Comparison of ENCODE assay signal across 17 cellular contexts in the genomic region with DNA sequence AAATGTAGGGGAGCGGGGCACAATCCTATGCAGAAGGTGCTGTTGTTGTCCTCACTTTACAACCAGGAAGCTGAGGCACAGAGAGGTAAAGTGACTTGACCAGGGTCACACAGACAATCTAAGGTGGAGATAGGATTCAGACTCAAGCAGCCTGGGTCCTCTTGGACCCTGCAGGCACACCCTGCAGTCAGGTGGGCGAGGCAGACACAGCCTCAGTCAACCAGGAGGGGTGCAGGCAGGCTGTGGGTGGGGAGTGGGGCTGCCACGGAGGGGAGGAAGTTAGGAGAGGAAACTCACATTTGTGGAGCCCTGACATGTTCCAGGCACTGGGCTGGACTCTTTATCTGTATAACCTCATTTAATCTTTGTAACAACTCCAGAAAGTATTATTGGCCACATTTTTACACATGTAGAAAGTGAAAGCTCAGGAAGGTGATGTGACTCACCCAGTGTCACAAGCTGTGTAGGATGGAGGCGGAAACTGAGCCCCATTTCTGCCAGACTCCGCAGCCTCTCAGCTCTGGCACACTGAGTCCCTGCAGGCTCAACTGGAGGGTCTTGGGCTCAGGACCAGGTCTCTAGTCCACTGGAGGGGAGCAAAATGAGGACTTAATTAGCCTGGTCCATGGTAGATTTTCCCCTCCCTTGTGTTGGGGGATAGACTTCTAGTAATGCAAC. TPM values are rescaled to one million over a fixed set of nuclear protein-coding genes. Genes with fewer than 3 reads are reported as not detected.
A peak's percentile ranks its signal among the peaks of the same experiment; 100 is the strongest.
DNase-seq lines count a peak whose midpoint lies in the region; ATAC-seq and TF ChIP-seq lines count a peak whose summit lies in the region.
"Had no signal": no experiment of that assay in that cellular context is flagged by ENCODE, and none has a peak within 500 bp of the region (broad histone marks: within the 10 kb centered on the region; RNA-seq: fewer than 3 reads in every experiment).

No MANE protein-coding gene starts in this region.

- peak; percentile 48 for DNase-seq in activated naive CD4-positive, alpha-beta T cell treated with Interleukin-2 at 50 U/mL for 16 hours
- DNase-seq in activated naive CD4-positive, alpha-beta T cell (lab: John Stamatoyannopoulos, UW): no peak
- DNase-seq in activated T-cell treated with anti-CD3 and anti-CD28 coated beads, Interleukin-2, amount 50 U/mL, for 4 hours: no peak
- DNase-seq in mucosa of descending colon: no peak
- peak; percentile 3 to 41 for DNase-seq in stimulated activated naive CD8-positive, alpha-beta T cell treated with anti-CD3 and anti-CD28 coated beads, Interleukin-15, amount 100 ng/mL, for 72 hours
- no peak for DNase-seq in NCI-H1694 (lab: John Stamatoyannopoulos, UW)
- DNase-seq: adrenal gland, EL, endodermal cell, MG63, NCI-H526, substantia nigra had no signal

- H3K27ac Mint-ChIP-seq in stimulated activated naive CD8-positive, alpha-beta T cell treated with anti-CD3 and anti-CD28 coated beads, Interleukin-15, amount 100 ng/mL, for 72 hours: peak overlapping the region in 1 of 2 donors; percentile 64
- H3K27ac Mint-ChIP-seq: endodermal cell, mesothelial cell of epicardium had no signal

- no peak overlapping the region for H3K4me3 ChIP-seq in mucosa of descending colon
- H3K4me3 ChIP-seq: adrenal gland, MG63, right atrium auricular region had no signal

- peaks cover 15% of the 10 kb centered on the region for H3K9me3 Mint-ChIP-seq in activated T-cell treated with anti-CD3 and anti-CD28 coated beads, Interleukin-2, amount 50 U/mL, for 4 hours
- H3K9me3 Mint-ChIP-seq in stimulated activated naive CD8-positive, alpha-beta T cell treated with anti-CD3 and anti-CD28 coated beads, Interleukin-15, amount 100 ng/mL, for 72 hours: peaks cover 14 to 28% of the 10 kb centered on the region in 2 donors

- peak overlapping the region; percentile 61 for H3K4me3 Mint-ChIP-seq in activated T-cell treated with anti-CD3 and anti-CD28 coated beads, Interleukin-2, amount 50 U/mL, for 4 hours
- H3K4me3 Mint-ChIP-seq in stimulated activated naive CD8-positive, alpha-beta T cell treated with anti-CD3 and anti-CD28 coated beads, Interleukin-15, amount 100 ng/mL, for 72 hours: peak overlapping the region; percentile 63 to 68
- H3K4me3 Mint-ChIP-seq: endodermal cell, mesothelial cell of epicardium had no signal

- intact Hi-C loops in mucosa of descending colon (cut with DNase I, micrococcal nuclease): no loop called here

- no peaks in the 10 kb centered on the region for H3K36me3 ChIP-seq in mucosa of descending colon (ENCODE audit: low read depth)
- H3K36me3 ChIP-seq: adrenal gland, MG63, right atrium auricular region had no signal

- peaks cover 12% of the 10 kb centered on the region for H3K27me3 Mint-ChIP-seq in activated T-cell treated with anti-CD3 and anti-CD28 coated beads, Interleukin-2, amount 50 U/mL, for 4 hours (ENCODE audit: low read depth)
- H3K27me3 Mint-ChIP-seq in stimulated activated naive CD8-positive, alpha-beta T cell treated with anti-CD3 and anti-CD28 coated beads, Interleukin-15, amount 100 ng/mL, for 72 hours: peaks cover 41% of the 10 kb centered on the region

- peaks cover 2% of the 10 kb centered on the region for H3K9me3 ChIP-seq in mucosa of descending colon
- H3K9me3 ChIP-seq: MG63 had no signal

- ATAC-seq in activated T-cell treated with anti-CD3 and anti-CD28 coated beads, Interleukin-2, amount 50 U/mL, for 4 hours: peak; percentile 92 to 95
- peak; percentile 45 for ATAC-seq in mucosa of descending colon
- peak; percentile 95 for ATAC-seq in stimulated activated naive CD8-positive, alpha-beta T cell treated with anti-CD3 and anti-CD28 coated beads, Interleukin-15, amount 100 ng/mL, for 72 hours
- ATAC-seq in GM18502 (IDR thresholded peaks at IDR 0.05; ENCODE audit: poor library complexity, unreplicated experiment): no peak
- ATAC-seq in GM21825 (IDR thresholded peaks at IDR 0.05; ENCODE audit: unreplicated experiment): no peak

- no peaks in the 10 kb centered on the region for H3K4me1 ChIP-seq in mucosa of descending colon (ENCODE audit: low read depth)
- H3K4me1 ChIP-seq: adrenal gland, right atrium auricular region had no signal

- no peaks in the 10 kb centered on the region for H3K36me3 Mint-ChIP-seq in activated T-cell treated with anti-CD3 and anti-CD28 coated beads, Interleukin-2, amount 50 U/mL, for 4 hours (ENCODE audit: insufficient read depth)
- H3K36me3 Mint-ChIP-seq: mesothelial cell of epicardium had no signal

- no peak for TF ChIP-seq CTCF in mucosa of descending colon (IDR thresholded peaks at IDR 0.05)

- peaks cover 21% of the 10 kb centered on the region for H3K4me1 Mint-ChIP-seq in activated T-cell treated with anti-CD3 and anti-CD28 coated beads, Interleukin-2, amount 50 U/mL, for 4 hours (ENCODE audit: low read depth)
- peaks cover 28% of the 10 kb centered on the region for H3K4me1 Mint-ChIP-seq in stimulated activated naive CD8-positive, alpha-beta T cell treated with anti-CD3 and anti-CD28 coated beads, Interleukin-15, amount 100 ng/mL, for 72 hours
- H3K4me1 Mint-ChIP-seq: endodermal cell, mesothelial cell of epicardium had no signal

RNA-seq across cellular contexts. Expression of a gene that starts 24.9 kb away (rescaled TPM):
- total RNA-seq in activated T-cell treated with anti-CD3 and anti-CD28 coated beads, Interleukin-2, amount 50 U/mL, for 4 hours: under 1 TPM in 1 of 3 donors, not detected in 2; 0.18 TPM
- total RNA-seq in mucosa of descending colon: 100 to 1,000 TPM in 2 of 3 donors, 10 to 100 TPM in 1; 39.1 to 236 (median 187) TPM
- total RNA-seq: H4, mesothelial cell of epicardium, right atrium auricular region had no signal

Comparison
In these comparisons a context has a peak if more than half of its experiments do, and no peak if none do; other contexts are left out.
1. DNase-seq: peak in activated naive CD4-positive, alpha-beta T cell treated with Interleukin-2 at 50 U/mL for 16 hours (single experiment) and stimulated activated naive CD8-positive, alpha-beta T cell treated with anti-CD3 and anti-CD28 coated beads, Interleukin-15, amount 100 ng/mL, for 72 hours (2 of 2); none in activated naive CD4-positive, alpha-beta T cell (0 of 4), activated T-cell treated with anti-CD3 and anti-CD28 coated beads, Interleukin-2, amount 50 U/mL, for 4 hours (single experiment), mucosa of descending colon (0 of 3) and NCI-H1694 (single experiment).
2. ATAC-seq: peak in activated T-cell treated with anti-CD3 and anti-CD28 coated beads, Interleukin-2, amount 50 U/mL, for 4 hours (2 of 2), mucosa of descending colon (single experiment) and stimulated activated naive CD8-positive, alpha-beta T cell treated with anti-CD3 and anti-CD28 coated beads, Interleukin-15, amount 100 ng/mL, for 72 hours (single experiment); none in GM18502 (single experiment) and GM21825 (single experiment).
3. RNA of a gene that starts 24.9 kb away (total RNA-seq): 39.1 to 236 TPM in mucosa of descending colon; 0.18 TPM in activated T-cell treated with anti-CD3 and anti-CD28 coated beads, Interleukin-2, amount 50 U/mL, for 4 hours; every median in the first group is over 10 times any median in the second.